ENCODE assay signal across 11 cellular contexts in the genomic region with DNA sequence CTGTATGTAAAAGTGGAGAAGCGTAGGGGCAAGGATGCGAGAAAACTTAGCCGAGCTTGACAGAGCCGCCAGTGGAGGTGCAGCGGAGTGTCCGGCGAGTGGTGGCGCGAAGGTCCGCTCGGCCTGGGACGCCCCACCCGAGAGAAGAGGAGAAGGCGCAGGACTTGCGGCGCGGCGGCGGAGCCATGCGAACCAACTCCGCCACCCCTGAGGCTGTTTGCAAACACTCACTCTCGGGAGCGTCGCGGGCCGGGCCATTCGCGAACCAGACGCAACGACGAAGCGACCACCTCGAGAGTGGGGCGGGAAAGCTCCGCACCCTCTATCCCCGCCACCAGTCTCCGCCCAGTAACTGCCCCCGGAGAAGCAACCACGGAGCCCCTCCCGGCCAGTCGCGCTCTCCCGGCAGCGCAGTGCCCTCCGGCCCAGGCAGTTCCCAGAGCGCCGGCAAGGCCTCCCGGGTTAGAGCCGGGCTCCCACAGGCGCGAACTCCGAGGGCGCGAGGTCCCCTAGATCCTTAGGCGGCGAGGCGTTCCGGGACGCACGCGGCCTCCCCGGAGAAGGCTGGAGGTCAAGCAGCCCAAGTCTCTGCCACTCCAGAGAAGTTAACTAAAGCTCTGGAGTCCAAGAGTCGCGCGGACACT. TPM values are rescaled to one million over a fixed set of nuclear protein-coding genes. Genes with fewer than 3 reads are reported as not detected.
DNase-seq lines count a peak whose midpoint lies in the region; ATAC-seq and TF ChIP-seq lines count a peak whose summit lies in the region.
"Had no signal": no experiment of that assay in that cellular context is flagged by ENCODE, and none has a peak within 500 bp of the region (broad histone marks: within the 10 kb centered on the region; RNA-seq: fewer than 3 reads in every experiment).

No MANE protein-coding gene starts in this region.

- peaks cover 24% of the 10 kb centered on the region for H3K36me3 Mint-ChIP-seq in effector memory CD8-positive, alpha-beta T cell (ENCODE audit: insufficient read depth)

- no peaks in the 10 kb centered on the region for H3K9me3 Mint-ChIP-seq in effector memory CD8-positive, alpha-beta T cell

- no peak overlapping the region for H3K27ac Mint-ChIP-seq in effector memory CD8-positive, alpha-beta T cell

- ATAC-seq in sciatic nerve: peak; percentile 26
- ATAC-seq in effector memory CD8-positive, alpha-beta T cell (replicated peaks): no peak
- ATAC-seq in foreskin keratinocyte: no peak
- ATAC-seq in HG03175 (IDR thresholded peaks at IDR 0.05; ENCODE audit: unreplicated experiment): no peak
- no peak for ATAC-seq in GM19452 (IDR thresholded peaks at IDR 0.05; ENCODE audit: unreplicated experiment)

- no peak overlapping the region for H3K9ac ChIP-seq in iPS-18a (ENCODE audit: low read length)

- DNase-seq in GM03348 (ENCODE audit: low spot score) (peak; percentile 20), cardiac fibroblast (ENCODE audit: low read depth in 2 of 2) (peak; percentile 36 to 39), sciatic nerve (ENCODE audit: low spot score) (peak; percentile 53), foreskin keratinocyte (no peak)
- no peak for DNase-seq in effector memory CD8-positive, alpha-beta T cell
- DNase-seq: activated CD4-positive, alpha-beta T cell treated with anti-CD3 and anti-CD28 coated beads for 1 hour had no signal

- H3K27me3 ChIP-seq in iPS-18a (ENCODE audit: control insufficient read depth, insufficient read depth, low read length) (peaks cover 70% of the 10 kb centered on the region), foreskin keratinocyte (no peaks in the 10 kb centered on the region)

- H3K4me3 Mint-ChIP-seq in effector memory CD8-positive, alpha-beta T cell: no peak overlapping the region

- intact Hi-C loops in sciatic nerve (cut with DNase I): no loop called here

- H3K27ac ChIP-seq in iPS-18a (ENCODE audit: low read length) (no peak overlapping the region), foreskin keratinocyte (no peak overlapping the region)
- H3K27ac ChIP-seq: HL-60 had no signal

- H3K4me1 Mint-ChIP-seq in effector memory CD8-positive, alpha-beta T cell (ENCODE audit: low read depth in 2 of 2): peaks cover 0 to 8% of the 10 kb centered on the region in 2 donors

- no peaks in the 10 kb centered on the region for H3K27me3 Mint-ChIP-seq in effector memory CD8-positive, alpha-beta T cell

- TF ChIP-seq CTCF in cardiac fibroblast (IDR thresholded peaks at IDR 0.05; ENCODE audit: low read depth, low read length): no peak
- TF ChIP-seq CTCF in foreskin keratinocyte (conservative IDR thresholded peaks at IDR 0.05): no peak

- H3K4me3 ChIP-seq in cardiac fibroblast (replicated peaks in 1 of 2; ENCODE audit: low read depth in 2 of 2, low read length in 2 of 2) (peak overlapping the region; percentile 47 to 51), iPS-18a (ENCODE audit: low read length) (peak overlapping the region; percentile 59)

- peaks cover 19% of the 10 kb centered on the region for H3K4me1 ChIP-seq in iPS-18a (ENCODE audit: control insufficient read depth, low read depth, low read length)
- no peaks in the 10 kb centered on the region for H3K4me1 ChIP-seq in foreskin keratinocyte

- no peaks in the 10 kb centered on the region for H3K36me3 ChIP-seq in iPS-18a (ENCODE audit: control insufficient read depth, low read depth, low read length)

- no peaks in the 10 kb centered on the region for H3K9me3 ChIP-seq in iPS-18a (ENCODE audit: control insufficient read depth, low read depth, low read length)

RNA-seq across cellular contexts. Expression of a gene that starts 2.2 kb away (rescaled TPM):
- 0.13 TPM for total RNA-seq in sciatic nerve
- not detected in 2 replicates for total RNA-seq in foreskin keratinocyte
- polyA plus RNA-seq in foreskin keratinocyte: not detected in 2 replicates
- total RNA-seq: NCI-H460 had no signal

Comparison
In these comparisons a context has a peak if more than half of its experiments do, and no peak if none do; other contexts are left out.
1. DNase-seq: peak in GM03348 (single experiment), cardiac fibroblast (2 of 2) and sciatic nerve (single experiment); none in effector memory CD8-positive, alpha-beta T cell (0 of 3) and foreskin keratinocyte (0 of 2).